Comparison of ENCODE assay signal across 9 cellular contexts in the genomic region with DNA sequence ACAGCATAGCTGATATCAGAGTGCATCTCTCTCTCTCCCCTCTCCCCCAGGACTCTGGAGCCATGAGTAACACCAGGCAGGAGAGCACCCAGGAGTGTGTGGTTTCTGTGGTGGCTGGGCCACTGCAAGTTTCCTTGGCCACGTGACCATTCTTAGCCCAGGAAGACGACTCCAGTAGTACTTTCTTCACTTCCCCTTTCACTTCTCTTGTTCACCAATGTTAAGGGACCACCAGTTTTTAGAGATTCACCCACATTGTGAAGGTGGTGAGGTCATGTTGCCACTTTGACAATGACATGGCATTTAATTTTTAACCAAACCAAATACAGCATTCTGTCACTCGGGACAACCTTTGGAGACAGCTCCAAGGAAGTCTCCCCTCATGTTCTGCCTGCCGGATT. TPM values are rescaled to one million over a fixed set of nuclear protein-coding genes. Genes with fewer than 3 reads are reported as not detected.
DNase-seq lines count a peak whose midpoint lies in the region; ATAC-seq, FAIRE-seq and TF ChIP-seq lines count a peak whose summit lies in the region.
"Had no signal": no experiment of that assay in that cellular context is flagged by ENCODE, and none has a peak within 500 bp of the region (broad histone marks: within the 10 kb centered on the region; RNA-seq: fewer than 3 reads in every experiment).

No MANE protein-coding gene starts in this region.

- no peaks in the 10 kb centered on the region for H3K9me3 Mint-ChIP-seq in activated naive CD4-positive, alpha-beta T cell treated with anti-CD3 and anti-CD28 coated beads, Interleukin-2, amount 10 ng/mL, durations not matched to agents 7 days and 5 days

- intact Hi-C loops in colonic mucosa (cut with DNase I) = no loop called here

- H3K9ac ChIP-seq in colonic mucosa (ENCODE audit: low read depth in 2 of 2, low read length in 2 of 2) = no peak overlapping the region

- CTCF ChIA-PET in activated naive CD4-positive, alpha-beta T cell treated with anti-CD3 and anti-CD28 coated beads, Interleukin-2, amount 10 ng/mL, durations not matched to agents 7 days and 5 days (lab: Charles Lee) = no interaction called here

- H3K4me1 Mint-ChIP-seq in activated naive CD4-positive, alpha-beta T cell treated with anti-CD3 and anti-CD28 coated beads, Interleukin-2, amount 10 ng/mL, durations not matched to agents 7 days and 5 days = no peaks in the 10 kb centered on the region

- H3K4me1 ChIP-seq in colonic mucosa = no peaks in the 10 kb centered on the region

- H3K4me3 ChIP-seq in colonic mucosa = no peak overlapping the region

- DNase-seq in activated naive CD4-positive, alpha-beta T cell treated with anti-CD3 and anti-CD28 coated beads, Interleukin-2, amount 10 ng/mL, durations not matched to agents 7 days and 5 days = peak; percentile 20
- DNase-seq in activated naive CD4-positive, alpha-beta T cell treated with Interleukin-2 at 50 U/mL for 16 hours = no peak
- DNase-seq in RCC 7860 (ENCODE audit: low spot score) (peak; percentile 95), mucosa of gallbladder (ENCODE audit: low spot score) (peak; percentile 41), NK-92 (lab: John Stamatoyannopoulos, UW; ENCODE audit: unreplicated experiment) (no peak), colonic mucosa (no peak)
- no peak for DNase-seq in activated CD8-positive, alpha-beta memory T cell treated with anti-CD3 and anti-CD28 coated beads for 24 hours

- H3K27me3 Mint-ChIP-seq in activated naive CD4-positive, alpha-beta T cell treated with anti-CD3 and anti-CD28 coated beads, Interleukin-2, amount 10 ng/mL, durations not matched to agents 7 days and 5 days = no peaks in the 10 kb centered on the region

- peak; percentile 96 for FAIRE-seq in RCC 7860 (lab: Jason Lieb, UNC)
- FAIRE-seq: TTC549 had no signal

- no peaks in the 10 kb centered on the region for H3K27me3 ChIP-seq in colonic mucosa

- no peak for TF ChIP-seq CTCF in colonic mucosa (IDR thresholded peaks at IDR 0.05)

- no peaks in the 10 kb centered on the region for H3K36me3 ChIP-seq in colonic mucosa

- no peaks in the 10 kb centered on the region for H3K9me3 ChIP-seq in colonic mucosa

- ATAC-seq in HG02943 (IDR thresholded peaks at IDR 0.05; ENCODE audit: low read depth, unreplicated experiment) = peak; percentile 84

- H3K36me3 Mint-ChIP-seq in activated naive CD4-positive, alpha-beta T cell treated with anti-CD3 and anti-CD28 coated beads, Interleukin-2, amount 10 ng/mL, durations not matched to agents 7 days and 5 days = no peaks in the 10 kb centered on the region

- H3K27ac Mint-ChIP-seq in activated naive CD4-positive, alpha-beta T cell treated with anti-CD3 and anti-CD28 coated beads, Interleukin-2, amount 10 ng/mL, durations not matched to agents 7 days and 5 days = no peak overlapping the region

- no peak overlapping the region for H3K27ac ChIP-seq in colonic mucosa

- no peak overlapping the region for H3K4me3 Mint-ChIP-seq in activated naive CD4-positive, alpha-beta T cell treated with anti-CD3 and anti-CD28 coated beads, Interleukin-2, amount 10 ng/mL, durations not matched to agents 7 days and 5 days

RNA-seq across cellular contexts. Expression of a gene that starts 17.9 kb away (rescaled TPM):
- total RNA-seq in mucosa of gallbladder = 179 TPM
- 10 to 100 TPM in 1 of 2 donors, 1 to 10 TPM in 1; 7.9 to 17.5 TPM for total RNA-seq in colonic mucosa

Comparison
In these comparisons a context has a peak if more than half of its experiments do, and no peak if none do; other contexts are left out.
1. DNase-seq: peak in activated naive CD4-positive, alpha-beta T cell treated with anti-CD3 and anti-CD28 coated beads, Interleukin-2, amount 10 ng/mL, durations not matched to agents 7 days and 5 days (single experiment), RCC 7860 (single experiment) and mucosa of gallbladder (single experiment); none in activated naive CD4-positive, alpha-beta T cell treated with Interleukin-2 at 50 U/mL for 16 hours (single experiment), NK-92 (single experiment), activated CD8-positive, alpha-beta memory T cell treated with anti-CD3 and anti-CD28 coated beads for 24 hours (single experiment) and colonic mucosa (single experiment).